Comparison of ENCODE assay signal across 8 cellular contexts in genomic region chr9:112717669-112718331, GRCh38. TPM values are rescaled to one million over a fixed set of nuclear protein-coding genes. Genes with fewer than 3 reads are reported as not detected.
DNase-seq lines count a peak whose midpoint lies in the region; ATAC-seq and TF ChIP-seq lines count a peak whose summit lies in the region.

INIP (minus strand) TSS chr9:112718117; CDS start chr9:112716485, 1,632 bp downstream.

- TF ChIP-seq CTCF in GM13977 (IDR thresholded peaks at IDR 0.05; ENCODE audit: extremely low read depth, insufficient read depth, missing control alignments) (peak; percentile 26), right atrium auricular region (IDR thresholded peaks at IDR 0.05) (peak in 1 of 2 donors; percentile 29), uterus (IDR thresholded peaks at IDR 0.05) (peak in 1 of 4 experiments; percentile 26)

- TF ChIP-seq POLR2A in uterus (IDR thresholded peaks at IDR 0.05): peak; percentile 47 to 80

- no peaks in the 10 kb centered on the region for H3K36me3 ChIP-seq in right atrium auricular region
- no peaks in the 10 kb centered on the region for H3K36me3 ChIP-seq in uterus

- in situ Hi-C loops in GM13977 (cut with MboI; ENCODE audit: low pct_unique_long_range_greater_than_20kb, low sequenced_read_pairs, unreplicated experiment): no loop called here

- intact Hi-C loops in T-helper 1 cell treated with Interleukin-12 subunit alpha and Interleukin-12 subunit beta and Interleukin-4 antibody, amounts not matched to agents 30 ng/mL and 1 ng/mL, for 36 hours (cut with micrococcal nuclease): loop anchor here (1.0 to 5.0 kb wide), 19 partner anchors 33 to 1670 kb away; partner anchors contain the start of genes AKNA, ALAD, DNAJC25 and ECPAS
- intact Hi-C loops in uterus (cut with DNase I; ENCODE audit: low total_unique reads): no loop called here

- H3K4me3 ChIP-seq in right atrium auricular region: peak within 1 kb of the TSS; percentile 85 to 89
- H3K4me3 ChIP-seq in uterus: peak within 1 kb of the TSS; percentile 89 to 95

- ATAC-seq in HG02884 (IDR thresholded peaks at IDR 0.05; ENCODE audit: unreplicated experiment): peak; percentile 83

- no peaks in the 10 kb centered on the region for H3K27me3 ChIP-seq in right atrium auricular region
- H3K27me3 ChIP-seq in uterus: no peaks in the 10 kb centered on the region

- H3K9me3 ChIP-seq in right atrium auricular region (no peaks in the 10 kb centered on the region), uterus (no peaks in the 10 kb centered on the region)

- peaks cover 0 to 9% of the 10 kb centered on the region in 2 donors for H3K4me1 ChIP-seq in right atrium auricular region
- no peaks in the 10 kb centered on the region for H3K4me1 ChIP-seq in uterus

- H3K27ac ChIP-seq in right atrium auricular region: peak within 1 kb of the TSS; percentile 90 to 91
- H3K27ac ChIP-seq in uterus: peak within 1 kb of the TSS; percentile 91 to 92

- peak; percentile 95 for DNase-seq in GM13977 (ENCODE audit: low spot score)
- DNase-seq in NCI-H146 treated with DMSO at 0.1 percent for 48 hours (lab: John Stamatoyannopoulos, UW; ENCODE audit: unreplicated experiment): peak; percentile 86
- peak; percentile 34 to 98 (median 94) for DNase-seq in amygdala (lab: John Stamatoyannopoulos, UW)
- peak; percentile 94 for DNase-seq in right atrium auricular region (ENCODE audit: low spot score)
- DNase-seq in pulmonary artery endothelial cell (ENCODE audit: low read depth, low spot score): peak; percentile 83
- DNase-seq in uterus: peak; percentile 94

RNA-seq across cellular contexts. Expression of gene INIP, which starts in this region (rescaled TPM):
- 33.5 and 37.5 TPM in 2 replicates for total RNA-seq in T-helper 1 cell treated with Interleukin-12 subunit alpha and Interleukin-12 subunit beta and Interleukin-4 antibody, amounts not matched to agents 30 ng/mL and 1 ng/mL, for 36 hours
- total RNA-seq in right atrium auricular region: 10 to 100 TPM; 12.6 to 16.2 TPM
- 16.6 and 24.9 TPM in 2 replicates for total RNA-seq in pulmonary artery endothelial cell
- 100 to 1,000 TPM in 1 of 4 donors, 10 to 100 TPM in 3; 15.2 to 215 (median 57.6) TPM for total RNA-seq in uterus

Comparison
In these comparisons a context has a peak if more than half of its experiments do, and no peak if none do; other contexts are left out.
1. Peak in every context shown above with its lines: DNase-seq, ATAC-seq, H3K4me3 ChIP-seq and H3K27ac ChIP-seq.